12 cellular contexts compared by ENCODE assay signal in the genomic region with DNA sequence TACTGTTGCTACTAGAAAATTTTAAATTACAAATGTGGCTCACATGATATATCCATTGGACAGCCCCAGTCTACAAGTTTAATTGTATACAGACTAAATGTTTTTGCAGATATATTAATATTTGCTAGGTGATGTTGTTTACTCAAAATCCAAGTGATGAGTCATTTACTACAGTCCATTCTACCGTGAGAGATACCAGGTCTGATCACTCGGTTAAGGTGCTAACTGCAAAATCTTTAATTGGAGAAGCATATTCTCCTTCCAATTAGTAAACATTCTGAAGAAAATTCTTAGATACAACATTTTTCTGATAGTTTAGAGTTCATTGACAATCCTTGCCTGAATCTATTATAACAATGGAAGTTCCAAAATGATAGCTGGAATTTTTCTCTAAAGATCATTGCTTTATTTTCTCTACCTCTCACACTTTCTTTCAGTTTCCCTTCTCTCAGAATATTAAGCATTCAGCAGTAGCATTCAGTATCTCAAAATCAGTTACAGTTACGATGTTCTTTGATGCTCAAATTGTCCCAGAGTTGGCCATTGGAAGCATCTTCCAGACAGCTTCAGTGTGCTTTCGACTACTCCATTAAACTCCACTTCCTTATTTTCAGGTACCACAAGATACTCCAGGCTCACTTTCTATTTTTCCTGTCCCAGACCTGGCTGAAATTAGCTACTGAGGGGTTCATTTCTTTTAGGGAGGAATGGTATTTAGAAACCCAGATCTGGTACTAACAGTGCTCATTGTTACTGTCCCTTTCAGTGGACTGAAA. TPM values are rescaled to one million over a fixed set of nuclear protein-coding genes. Genes with fewer than 3 reads are reported as not detected.
DNase-seq lines count a peak whose midpoint lies in the region; ATAC-seq, FAIRE-seq and TF ChIP-seq lines count a peak whose summit lies in the region.
"Had no signal": no experiment of that assay in that cellular context is flagged by ENCODE, and none has a peak within 500 bp of the region (broad histone marks: within the 10 kb centered on the region; RNA-seq: fewer than 3 reads in every experiment).

No MANE protein-coding gene starts in this region.

- peak; percentile 21 for FAIRE-seq in GM18507 (lab: Jason Lieb, UNC)

- POLR2A ChIA-PET in CD4-positive, alpha-beta memory T cell (lab: Charles Lee; ENCODE audit: partially characterized antibody): no interaction called here

- H3K4me3 Mint-ChIP-seq in CD4-positive, alpha-beta memory T cell: peak overlapping the region; percentile 60 to 91 (median 84)

- H3K9me3 Mint-ChIP-seq in CD4-positive, alpha-beta memory T cell: no peaks in the 10 kb centered on the region

- peaks cover 3% of the 10 kb centered on the region for H3K27me3 ChIP-seq in CD4-positive, alpha-beta memory T cell (ENCODE audit: insufficient read depth, low read length)
- H3K27me3 ChIP-seq: colonic mucosa had no signal

- no peaks in the 10 kb centered on the region for H3K9me3 ChIP-seq in CD4-positive, alpha-beta memory T cell (ENCODE audit: control insufficient read depth in 1 of 2, low read length in 2 of 2)
- H3K9me3 ChIP-seq: colonic mucosa had no signal

- intact Hi-C loops in CD4-positive, alpha-beta memory T cell (cut with micrococcal nuclease): no loop called here

- no peak for DNase-seq in CD4-positive, alpha-beta memory T cell
- no peak for DNase-seq in GM18507 (ENCODE audit: extremely low spot score, insufficient read length, low read depth)
- peak; percentile 9 for DNase-seq in SKM-1 (lab: John Stamatoyannopoulos, UW; ENCODE audit: unreplicated experiment)
- no peak for DNase-seq in epithelial cell of proximal tubule (ENCODE audit: low read depth)
- no peak for DNase-seq in stimulated activated naive CD4-positive, alpha-beta T cell treated with Interleukin-2 at 50 U/mL for 16 hours (lab: John Stamatoyannopoulos, UW)
- DNase-seq in NCI-H2171 treated with DMSO at 0.1 percent for 48 hours (lab: John Stamatoyannopoulos, UW): no peak
- DNase-seq: NCI-H146, occipital lobe had no signal

- peaks cover 18 to 28% of the 10 kb centered on the region in 2 donors for H3K27me3 Mint-ChIP-seq in CD4-positive, alpha-beta memory T cell

- H3K4me1 Mint-ChIP-seq in CD4-positive, alpha-beta memory T cell: peaks cover 8 to 40% (median 24%) of the 10 kb centered on the region in 4 donors

- peaks cover 18% of the 10 kb centered on the region for H3K4me1 ChIP-seq in CD4-positive, alpha-beta memory T cell (ENCODE audit: insufficient read depth, low read length)
- H3K4me1 ChIP-seq: colonic mucosa had no signal

- no peaks in the 10 kb centered on the region for H3K36me3 Mint-ChIP-seq in CD4-positive, alpha-beta memory T cell

- H3K27ac ChIP-seq in CD4-positive, alpha-beta memory T cell (ENCODE audit: low read depth, low read length): peak overlapping the region; percentile 2
- H3K27ac ChIP-seq: C4-2B, colonic mucosa had no signal

- CTCF ChIA-PET in CD4-positive, alpha-beta memory T cell (lab: Charles Lee; ENCODE audit: partially characterized antibody): no interaction called here

- no peak overlapping the region for H3K4me3 ChIP-seq in CD4-positive, alpha-beta memory T cell (ENCODE audit: low read length in 2 of 2)
- H3K4me3 ChIP-seq in epithelial cell of proximal tubule (ENCODE audit: low read depth, low read length): peak overlapping the region; percentile 34
- H3K4me3 ChIP-seq: colonic mucosa had no signal

- no peak for ATAC-seq in HG03378 (IDR thresholded peaks at IDR 0.05; ENCODE audit: unreplicated experiment)
- ATAC-seq in HG03469 (IDR thresholded peaks at IDR 0.05; ENCODE audit: unreplicated experiment): no peak

- TF ChIP-seq CTCF in epithelial cell of proximal tubule (conservative IDR thresholded peaks at IDR 0.05; ENCODE audit: low read depth, low read length): no peak

- no peaks in the 10 kb centered on the region for H3K36me3 ChIP-seq in CD4-positive, alpha-beta memory T cell (ENCODE audit: insufficient read depth, low read length)
- H3K36me3 ChIP-seq: colonic mucosa had no signal

- peak overlapping the region; percentile 28 to 95 (median 75) for H3K27ac Mint-ChIP-seq in CD4-positive, alpha-beta memory T cell

RNA-seq across cellular contexts. Expression of a gene that starts 2.3 kb away (rescaled TPM):
- 10 to 100 TPM; 24.8 to 27.1 TPM for total RNA-seq in CD4-positive, alpha-beta memory T cell
- 10 to 100 TPM; 15.4 to 22.0 TPM for polyA plus RNA-seq in CD4-positive, alpha-beta memory T cell
- 9.3 and 13.3 TPM in 2 replicates for total RNA-seq in epithelial cell of proximal tubule

RNA-seq across cellular contexts. Expression of a gene that starts 29.8 kb away (rescaled TPM):
- total RNA-seq in CD4-positive, alpha-beta memory T cell: under 1 TPM in 1 of 2 experiments, not detected in 1; 0.52 TPM
- 1 to 10 TPM in 1 of 2 donors, under 1 TPM in 1; 0.40 to 1.2 TPM for polyA plus RNA-seq in CD4-positive, alpha-beta memory T cell
- total RNA-seq in epithelial cell of proximal tubule: 0.22 TPM in 1 of 2 replicates, not detected in the other
